Comparison of ENCODE assay signal across 8 cellular contexts in the genomic region with DNA sequence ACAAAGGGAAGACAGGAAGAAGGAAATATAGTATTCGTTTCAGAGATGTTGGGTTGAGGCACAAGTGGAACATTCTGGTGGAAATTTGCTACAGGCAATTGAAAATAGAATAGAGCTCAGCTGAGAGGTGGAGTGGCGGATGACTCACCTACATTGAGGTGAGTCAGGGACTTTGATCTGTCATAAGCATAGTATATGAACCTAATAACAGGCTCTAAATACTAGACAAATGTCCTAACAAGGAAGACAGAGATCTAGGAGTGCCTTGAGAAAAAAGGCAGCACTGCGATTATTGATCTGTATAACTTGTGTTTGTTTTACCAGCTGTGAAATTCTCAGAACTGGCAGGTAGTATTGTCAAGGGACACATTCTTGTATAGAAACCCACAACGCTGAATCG. TPM values are rescaled to one million over a fixed set of nuclear protein-coding genes. Genes with fewer than 3 reads are reported as not detected.
A peak's percentile ranks its signal among the peaks of the same experiment; 100 is the strongest.
DNase-seq lines count a peak whose midpoint lies in the region; ATAC-seq, FAIRE-seq and TF ChIP-seq lines count a peak whose summit lies in the region.

No MANE protein-coding gene starts in this region.

- H3K4me1 Mint-ChIP-seq in chondrocyte (ENCODE audit: low read depth): peaks cover 37% of the 10 kb centered on the region

- no peaks in the 10 kb centered on the region for H3K36me3 ChIP-seq in muscle layer of colon (ENCODE audit: insufficient read depth, low read length)
- no peaks in the 10 kb centered on the region for H3K36me3 ChIP-seq in stomach smooth muscle (ENCODE audit: control insufficient read depth in 2 of 2, insufficient read depth in 2 of 2, low read length in 2 of 2)

- ATAC-seq in GM21737 (IDR thresholded peaks at IDR 0.05; ENCODE audit: unreplicated experiment): no peak

- H3K9me3 Mint-ChIP-seq in chondrocyte (ENCODE audit: low read depth): no peaks in the 10 kb centered on the region

- no peak for FAIRE-seq in frontal cortex (lab: Jason Lieb, UNC)

- TF ChIP-seq CTCF in chondrocyte (IDR thresholded peaks at IDR 0.05): no peak

- no peaks in the 10 kb centered on the region for H3K27me3 Mint-ChIP-seq in chondrocyte (ENCODE audit: low read depth)

- peaks cover 34% of the 10 kb centered on the region for H3K4me1 ChIP-seq in muscle layer of colon (ENCODE audit: insufficient read depth, low read length)
- peaks cover 23% of the 10 kb centered on the region for H3K4me1 ChIP-seq in stomach smooth muscle (ENCODE audit: control insufficient read depth, insufficient read depth, low read length)

- H3K4me3 ChIP-seq in muscle layer of colon (ENCODE audit: low read depth in 1 of 2, low read length in 2 of 2) (peak overlapping the region; percentile 97 to 100), stomach smooth muscle (ENCODE audit: low read length in 2 of 2) (peak overlapping the region; percentile 83 to 98)

- H3K9me3 ChIP-seq in muscle layer of colon (ENCODE audit: low read length) (no peaks in the 10 kb centered on the region), stomach smooth muscle (ENCODE audit: control insufficient read depth in 2 of 2, low read length in 2 of 2) (no peaks in the 10 kb centered on the region)

- H3K9ac ChIP-seq in muscle layer of colon (ENCODE audit: low read length) (peak overlapping the region; percentile 83), stomach smooth muscle (ENCODE audit: low read length in 2 of 2) (peak overlapping the region; percentile 89 to 91)

- H3K27me3 ChIP-seq in muscle layer of colon (ENCODE audit: control insufficient read depth in 1 of 2, insufficient read depth in 2 of 2, low read length in 2 of 2): no peaks in the 10 kb centered on the region
- no peaks in the 10 kb centered on the region for H3K27me3 ChIP-seq in stomach smooth muscle (ENCODE audit: control insufficient read depth in 1 of 2, insufficient read depth in 2 of 2, low read length in 2 of 2)

- DNase-seq in NCI-H1436 (lab: John Stamatoyannopoulos, UW): peak; percentile 10
- DNase-seq in NCI-H1436 treated with DMSO at 0.1 percent for 48 hours (lab: John Stamatoyannopoulos, UW): no peak
- DNase-seq in T-helper 1 cell: peak in 3 of 5 donors; percentile 14 to 39 (median 24)
- no peak for DNase-seq in chondrocyte (ENCODE audit: low spot score)
- no peak for DNase-seq in frontal cortex (ENCODE audit: low spot score in 2 of 2)

- H3K27ac Mint-ChIP-seq in chondrocyte (ENCODE audit: unreplicated experiment): peak overlapping the region; percentile 100

- peak overlapping the region; percentile 97 for H3K4me3 Mint-ChIP-seq in chondrocyte (ENCODE audit: unreplicated experiment)

- H3K27ac ChIP-seq in muscle layer of colon (ENCODE audit: low read depth, low read length): peak overlapping the region; percentile 72
- peak overlapping the region; percentile 99 for H3K27ac ChIP-seq in stomach smooth muscle (ENCODE audit: low read length)

- peaks cover 1% of the 10 kb centered on the region for H3K36me3 Mint-ChIP-seq in chondrocyte (ENCODE audit: low read depth)

RNA-seq across cellular contexts. Expression of a gene that starts 0.9 kb away (rescaled TPM):
- total RNA-seq in chondrocyte: 69.2 to 108 TPM (median 106 TPM) in 3 replicates
- total RNA-seq in frontal cortex: 85.6 TPM

RNA-seq across cellular contexts. Expression of a gene that starts 31.4 kb away (rescaled TPM):
- total RNA-seq in chondrocyte: 1.5 to 4.0 TPM (median 3.3 TPM) in 3 replicates
- 2.4 TPM for total RNA-seq in frontal cortex

Comparison
In these comparisons a context has a peak if more than half of its experiments do, and no peak if none do; other contexts are left out.
1. DNase-seq: peak in NCI-H1436 (single experiment) and T-helper 1 cell (3 of 5); none in NCI-H1436 treated with DMSO at 0.1 percent for 48 hours (single experiment), chondrocyte (single experiment) and frontal cortex (0 of 2).